ENCODE assay signal across 18 cellular contexts in genomic region chr3:120764206-120764605, GRCh38. TPM values are rescaled to one million over a fixed set of nuclear protein-coding genes. Genes with fewer than 3 reads are reported as not detected.
DNase-seq lines count a peak whose midpoint lies in the region; ATAC-seq and TF ChIP-seq lines count a peak whose summit lies in the region.
"Had no signal": no experiment of that assay in that cellular context is flagged by ENCODE, and none has a peak within 500 bp of the region (broad histone marks: within the 10 kb centered on the region; RNA-seq: fewer than 3 reads in every experiment).

No MANE protein-coding gene starts in this region.

- H4K91ac ChIP-seq in trophoblast cell (ENCODE audit: low read depth, low read length): no peak overlapping the region

- H4K8ac ChIP-seq in trophoblast cell (ENCODE audit: low read depth, low read length): no peak overlapping the region

- no peak overlapping the region for H3K27ac ChIP-seq in trophoblast cell (ENCODE audit: low read depth, low read length)
- H3K27ac ChIP-seq: BLaER1 treated with 17β-estradiol and CSF1 and Interleukin-3, amounts not matched to agents 10 nM and 100 nM; neural progenitor cell; upper lobe of left lung had no signal

- peak overlapping the region; percentile 21 for H3K4ac ChIP-seq in trophoblast cell (ENCODE audit: low read depth, low read length)

- H4K12ac ChIP-seq in trophoblast cell (ENCODE audit: low read depth, low read length): no peak overlapping the region

- H3K9me3 ChIP-seq in trophoblast cell (ENCODE audit: insufficient read depth, low read depth, low read length): no peaks in the 10 kb centered on the region
- H3K9me3 ChIP-seq: adrenal gland, upper lobe of left lung had no signal

- H3K4me2 ChIP-seq in trophoblast cell (ENCODE audit: low read length): no peak overlapping the region
- H3K4me2 ChIP-seq: neural progenitor cell had no signal

- no peaks in the 10 kb centered on the region for H3K4me1 ChIP-seq in trophoblast cell (ENCODE audit: control insufficient read depth in 1 of 2, insufficient read depth in 2 of 2, low read length in 2 of 2)
- H3K4me1 ChIP-seq: neural progenitor cell had no signal

- H3K27ac Mint-ChIP-seq in brain: peak overlapping the region in 3 of 5 experiments; percentile 10 to 35 (median 14)
- H3K27ac Mint-ChIP-seq: neural progenitor cell; stimulated activated naive CD8-positive, alpha-beta T cell treated with anti-CD3 and anti-CD28 coated beads, Interleukin-15, Interleukin-2, amounts not matched to agents 100 ng/mL and 50 ng/mL, for 24 hours had no signal

- no peaks in the 10 kb centered on the region for H3K27me3 Mint-ChIP-seq in brain
- H3K27me3 Mint-ChIP-seq: stimulated activated naive CD8-positive, alpha-beta T cell treated with anti-CD3 and anti-CD28 coated beads, Interleukin-15, Interleukin-2, amounts not matched to agents 100 ng/mL and 50 ng/mL, for 24 hours had no signal

- H3K36me3 ChIP-seq in trophoblast cell (ENCODE audit: control insufficient read depth in 1 of 2, insufficient read depth in 2 of 2, low read length in 2 of 2): no peaks in the 10 kb centered on the region
- H3K36me3 ChIP-seq: adrenal gland, neural progenitor cell, upper lobe of left lung had no signal

- TF ChIP-seq CTCF in brain (conservative IDR thresholded peaks at IDR 0.05): no peak

- H3K4me1 Mint-ChIP-seq in brain: peaks cover 55% of the 10 kb centered on the region

- peak; percentile 4 for ATAC-seq in HG03354 (IDR thresholded peaks at IDR 0.05; ENCODE audit: poor library complexity, severe bottlenecking, unreplicated experiment)
- ATAC-seq in HG03108 (IDR thresholded peaks at IDR 0.05; ENCODE audit: unreplicated experiment): no peak

- H2BK120ac ChIP-seq in trophoblast cell (ENCODE audit: insufficient read depth, low read length, poor library complexity): no peak overlapping the region

- H3K9me3 Mint-ChIP-seq in brain: peaks cover 0 to 11% (median 10%) of the 10 kb centered on the region in 5 experiments
- H3K9me3 Mint-ChIP-seq: stimulated activated naive CD8-positive, alpha-beta T cell treated with anti-CD3 and anti-CD28 coated beads, Interleukin-15, Interleukin-2, amounts not matched to agents 100 ng/mL and 50 ng/mL, for 24 hours had no signal

- peak; percentile 27 for DNase-seq in NCI-H2107 treated with DMSO at 0.1 percent for 48 hours (lab: John Stamatoyannopoulos, UW; ENCODE audit: unreplicated experiment)
- DNase-seq in NCI-H2107 (lab: John Stamatoyannopoulos, UW): no peak
- no peak for DNase-seq in trophoblast cell
- no peak for DNase-seq in effector CD8-positive, alpha-beta T cell (lab: John Stamatoyannopoulos, UW)
- no peak for DNase-seq in HuH-7 (ENCODE audit: low spot score)
- DNase-seq: activated effector memory CD4-positive, alpha-beta T cell treated with Interleukin-2 at 50 U/mL for 16 hours; adrenal gland; hippocampal formation; NCI-H1105 treated with DMSO at 0.1 percent for 48 hours; NCI-H446 treated with DMSO at 0.1 percent for 48 hours; SIG-M5; upper lobe of left lung had no signal

- H3K79me1 ChIP-seq in trophoblast cell (ENCODE audit: low read length): no peaks in the 10 kb centered on the region

- no peaks in the 10 kb centered on the region for H3K79me2 ChIP-seq in trophoblast cell (ENCODE audit: control insufficient read depth, insufficient read depth, low read length, poor library complexity)

- no peak overlapping the region for H3K9ac ChIP-seq in trophoblast cell (ENCODE audit: low read length)
- H3K9ac ChIP-seq: BLaER1 treated with 17β-estradiol and CSF1 and Interleukin-3, amounts not matched to agents 10 nM and 100 nM; neural progenitor cell had no signal

- no peak overlapping the region for H2AK5ac ChIP-seq in trophoblast cell (ENCODE audit: low read length)

- no peak overlapping the region for H3K23ac ChIP-seq in trophoblast cell (ENCODE audit: low read length)

- no peak overlapping the region for H3K4me3 ChIP-seq in trophoblast cell (ENCODE audit: low read depth, low read length)
- H3K4me3 ChIP-seq: adrenal gland; BLaER1 treated with 17β-estradiol and CSF1 and Interleukin-3, amounts not matched to agents 10 nM and 100 nM; neural progenitor cell; upper lobe of left lung had no signal

- H2BK5ac ChIP-seq in trophoblast cell (ENCODE audit: low read depth, low read length, poor library complexity): no peak overlapping the region

- H2BK12ac ChIP-seq in trophoblast cell (ENCODE audit: low read length): no peak overlapping the region

- H3K14ac ChIP-seq in trophoblast cell (ENCODE audit: low read length): no peak overlapping the region

- H3K36me3 Mint-ChIP-seq in brain: peaks cover 20% of the 10 kb centered on the region

- H2AFZ ChIP-seq in trophoblast cell (ENCODE audit: insufficient read depth, low read length, poor library complexity): no peak overlapping the region
- H2AFZ ChIP-seq: neural progenitor cell had no signal

- H3K27me3 ChIP-seq in trophoblast cell (ENCODE audit: insufficient read depth, low read length): no peaks in the 10 kb centered on the region
- H3K27me3 ChIP-seq: adrenal gland; BLaER1 treated with 17β-estradiol and CSF1 and Interleukin-3, amounts not matched to agents 10 nM and 100 nM; neural progenitor cell; upper lobe of left lung had no signal

- H3K4me3 Mint-ChIP-seq in brain: no peak overlapping the region
- H3K4me3 Mint-ChIP-seq: neural progenitor cell; stimulated activated naive CD8-positive, alpha-beta T cell treated with anti-CD3 and anti-CD28 coated beads, Interleukin-15, Interleukin-2, amounts not matched to agents 100 ng/mL and 50 ng/mL, for 24 hours had no signal

- no peak overlapping the region for H3K18ac ChIP-seq in trophoblast cell (ENCODE audit: low read length)

RNA-seq across cellular contexts. Expression of gene GTF2E1, which starts 21.7 kb away (rescaled TPM):
- polyA plus RNA-seq in brain (ENCODE audit: insufficient read depth, low read depth, low replicate concordance): 4.9 TPM
- polyA plus RNA-seq in trophoblast cell (2013): 34.9 and 35.9 TPM in 2 replicates

RNA-seq across cellular contexts. Expression of gene RABL3, which starts 21.9 kb away (rescaled TPM):
- 7.0 TPM for polyA plus RNA-seq in brain (ENCODE audit: insufficient read depth, low read depth, low replicate concordance)
- 11.5 and 12.3 TPM in 2 replicates for polyA plus RNA-seq in trophoblast cell (2013)
